In genomic region chr13:73466561-73466960, GRCh38 we compare ENCODE assay signal across 35 cellular contexts.
DNase-seq lines count a peak whose midpoint lies in the region; ATAC-seq and TF ChIP-seq lines count a peak whose summit lies in the region.
"Had no signal": no experiment of that assay in that cellular context is flagged by ENCODE, and none has a peak within 500 bp of the region (broad histone marks: within the 10 kb centered on the region; RNA-seq: fewer than 3 reads in every experiment).

No MANE protein-coding gene starts in this region.

- H3K9me3 Mint-ChIP-seq in GM23338 = peaks cover 2% of the 10 kb centered on the region; the same call in 1 of the 3 replicates

- H3K4me1 ChIP-seq in GM23338 (ENCODE audit: insufficient read depth) (no peaks in the 10 kb centered on the region), RWPE2 (ENCODE audit: insufficient read depth, poor library complexity, severe bottlenecking) (peaks cover 26% of the 10 kb centered on the region), gastrocnemius medialis (peaks cover 4 to 16% of the 10 kb centered on the region in 2 donors)
- H3K4me1 ChIP-seq: ascending aorta, prostate gland, upper lobe of right lung had no signal

- ATAC-seq in GM23338 = no peak
- peak; percentile 31; the same call in 1 of the 3 replicates for ATAC-seq in RWPE2 (ENCODE audit: low read depth)
- ATAC-seq in esophagus mucosa = peak; percentile 62
- ATAC-seq in gastrocnemius medialis = no peak
- no peak for ATAC-seq in GM19351 (IDR thresholded peaks at IDR 0.05; ENCODE audit: unreplicated experiment)
- ATAC-seq: GM12878, heart right ventricle, upper lobe of right lung had no signal

- no peaks in the 10 kb centered on the region for H3K79me2 ChIP-seq in GM23338 (replicated peaks; ENCODE audit: insufficient read depth)

- H3K4me1 Mint-ChIP-seq in GM23338 = no peaks in the 10 kb centered on the region
- H3K4me1 Mint-ChIP-seq: activated naive CD8-positive, alpha-beta T cell treated with anti-CD3 and anti-CD28 coated beads for 36 hours; CD4-positive, CD25-positive, alpha-beta regulatory T cell; IgD-negative memory B cell; natural killer cell had no signal

- intact Hi-C loops in gastrocnemius medialis (cut with DNase I; ENCODE audit: low total_unique reads) = loop anchor here (5.0 kb wide), 1 partner anchor 66 kb away; no protein-coding TSS in a partner anchor

- no peak for TF ChIP-seq POLR2A in gastrocnemius medialis (IDR thresholded peaks at IDR 0.05)

- no peaks in the 10 kb centered on the region; the same call in 1 of the 2 replicates for H3K9me2 ChIP-seq in GM23338 (ENCODE audit: insufficient read depth)

- H3K27me3 Mint-ChIP-seq in GM23338 (ENCODE audit: insufficient read depth, low read depth, poor library complexity) = no peaks in the 10 kb centered on the region
- H3K27me3 Mint-ChIP-seq: activated naive CD8-positive, alpha-beta T cell treated with anti-CD3 and anti-CD28 coated beads for 36 hours; CD4-positive, CD25-positive, alpha-beta regulatory T cell; IgD-negative memory B cell had no signal

- H3K27ac ChIP-seq in GM23338 (ENCODE audit: low read depth) (no peak overlapping the region), RWPE2 (ENCODE audit: poor library complexity, severe bottlenecking) (peak overlapping the region; percentile 82), gastrocnemius medialis (peak overlapping the region in 3 of 4 donors; percentile 75 to 80 (median 80))
- H3K27ac ChIP-seq: ascending aorta, coronary artery, heart right ventricle, SK-N-MC, upper lobe of right lung had no signal

- no peaks in the 10 kb centered on the region for H4K20me1 ChIP-seq in GM23338 (replicated peaks; ENCODE audit: insufficient read depth)

- no peaks in the 10 kb centered on the region for H3K36me3 Mint-ChIP-seq in GM23338 (ENCODE audit: low read depth)
- H3K36me3 Mint-ChIP-seq: activated naive CD8-positive, alpha-beta T cell treated with anti-CD3 and anti-CD28 coated beads for 36 hours; CD4-positive, CD25-positive, alpha-beta regulatory T cell; IgD-negative memory B cell; natural killer cell had no signal

- H3K4me3 ChIP-seq in GM23338 (no peak overlapping the region), RWPE2 (ENCODE audit: severe bottlenecking) (no peak overlapping the region), gastrocnemius medialis (no peak overlapping the region)
- H3K4me3 ChIP-seq: ascending aorta, coronary artery, GM12878, heart right ventricle, prostate gland, SK-N-MC, upper lobe of right lung had no signal

- TF ChIP-seq CTCF in GM23338 (conservative IDR thresholded peaks at IDR 0.05; ENCODE audit: low read depth in 2 of 2) (no peak), RWPE2 (IDR thresholded peaks at IDR 0.05; ENCODE audit: poor library complexity, severe bottlenecking) (no peak), gastrocnemius medialis (IDR thresholded peaks at IDR 0.05 in 4 of 5, conservative IDR thresholded peaks at IDR 0.05 in 1 of 5) (no peak)

- no peak for DNase-seq in GM23338 (ENCODE audit: low spot score)
- no peak for DNase-seq in RWPE2 (ENCODE audit: low spot score)
- DNase-seq in gastrocnemius medialis = no peak
- DNase-seq in DMS 273 (lab: John Stamatoyannopoulos, UW; ENCODE audit: unreplicated experiment) = no peak
- DNase-seq in UCSD-AML1 (lab: John Stamatoyannopoulos, UW; ENCODE audit: unreplicated experiment) = no peak
- no peak for DNase-seq in NCI-H345 (lab: John Stamatoyannopoulos, UW)
- DNase-seq: activated CD4-positive, alpha-beta T cell treated with anti-CD3 and anti-CD28 coated beads, Interleukin-2, amount 50 U/mL, for 1 hour; activated CD4-positive, CD25-positive, alpha-beta regulatory T cell; activated effector memory CD4-positive, alpha-beta T cell treated with anti-CD3 and anti-CD28 coated beads, Interleukin-2, amount 50 U/mL, for 16 hours; activated naive CD8-positive, alpha-beta T cell treated with anti-CD3 and anti-CD28 coated beads for 36 hours; activated T-cell treated with anti-CD3 and anti-CD28 coated beads, Interleukin-2, amount 50 U/mL, for 1 hour; AML-193; CD4-positive, CD25-positive, alpha-beta regulatory T cell; DMS 273 treated with DMSO at 0.1 percent for 48 hours; effector CD8-positive, alpha-beta T cell; EL; foreskin fibroblast; heart right ventricle; kidney glomerular epithelial cell; midbrain; natural killer cell; NCI-H1092; NCI-H1694 treated with DMSO at 0.1 percent for 48 hours; nucleus accumbens; stimulated activated CD4-positive, alpha-beta T cell treated with anti-CD3 and anti-CD28 coated beads, Interleukin-4, amount 100 ng/mL, for 4 hours; T-helper 1 cell; upper lobe of right lung had no signal

- H3K27me3 ChIP-seq in GM23338 (ENCODE audit: insufficient read depth) = no peaks in the 10 kb centered on the region
- H3K27me3 ChIP-seq in RWPE2 (ENCODE audit: insufficient read depth, poor library complexity, severe bottlenecking) = no peaks in the 10 kb centered on the region
- H3K27me3 ChIP-seq in gastrocnemius medialis = no peaks in the 10 kb centered on the region
- H3K27me3 ChIP-seq: ascending aorta, heart right ventricle, upper lobe of right lung had no signal

- 0 out of 2 replicates have a peak overlapping the region, but pooled peaks have one; percentile 9 for H2AFZ ChIP-seq in GM23338

- no peak overlapping the region for H3K4me3 Mint-ChIP-seq in GM23338
- H3K4me3 Mint-ChIP-seq: activated naive CD8-positive, alpha-beta T cell treated with anti-CD3 and anti-CD28 coated beads for 36 hours; CD4-positive, CD25-positive, alpha-beta regulatory T cell; IgD-negative memory B cell; natural killer cell had no signal

- H3K36me3 ChIP-seq in GM23338 (ENCODE audit: insufficient read depth) = no peaks in the 10 kb centered on the region
- H3K36me3 ChIP-seq in RWPE2 (ENCODE audit: low read depth) = no peaks in the 10 kb centered on the region
- H3K36me3 ChIP-seq in gastrocnemius medialis = no peaks in the 10 kb centered on the region
- H3K36me3 ChIP-seq: ascending aorta, heart right ventricle, prostate gland, upper lobe of right lung had no signal

- in situ Hi-C loops in gastrocnemius medialis (cut with MboI; ENCODE audit: low sequenced_read_pairs in 4 of 4) = loop anchor here in 1 of 4 donors (5.0 kb wide), 1 partner anchor 66 kb away; no protein-coding TSS in a partner anchor

- H3K9me3 ChIP-seq in RWPE2 (ENCODE audit: severe bottlenecking) (no peaks in the 10 kb centered on the region), gastrocnemius medialis (no peaks in the 10 kb centered on the region)
- H3K9me3 ChIP-seq: ascending aorta, prostate gland, upper lobe of right lung had no signal

- no peak overlapping the region for H3K27ac Mint-ChIP-seq in GM23338
- H3K27ac Mint-ChIP-seq: activated naive CD8-positive, alpha-beta T cell treated with anti-CD3 and anti-CD28 coated beads for 36 hours; CD4-positive, CD25-positive, alpha-beta regulatory T cell; IgD-negative memory B cell; natural killer cell had no signal

- H3K4me2 ChIP-seq in GM23338 = no peak overlapping the region

- no peaks in the 10 kb centered on the region for H3F3A ChIP-seq in GM23338 (replicated peaks; ENCODE audit: low read depth)

TF ChIP-seq in GM23338, 12 proteins besides CTCF, POLR2A, EP300 and RAD21 (continues in another document):
- TF ChIP-seq ETS1 (IDR thresholded peaks at IDR 0.05) (no peak), ZNF331 (CRISPR knock-in tag; IDR thresholded peaks at IDR 0.05; ENCODE audit: low read depth) (no peak), CREB1 (CRISPR knock-in tag; IDR thresholded peaks at IDR 0.05; ENCODE audit: low read depth) (no peak), EZH2phosphoT487 (IDR thresholded peaks at IDR 0.05; ENCODE audit: unreplicated experiment) (no peak), REST (IDR thresholded peaks at IDR 0.05; ENCODE audit: unreplicated experiment) (no peak), ZNF114 (CRISPR knock-in tag; IDR thresholded peaks at IDR 0.05) (no peak), JUNB (IDR thresholded peaks at IDR 0.05; ENCODE audit: unreplicated experiment) (no peak), POLR2AphosphoS5 (IDR thresholded peaks at IDR 0.05; ENCODE audit: low read depth) (no peak), STAT1 (IDR thresholded peaks at IDR 0.05; ENCODE audit: unreplicated experiment) (no peak), EZH2 (IDR thresholded peaks at IDR 0.05; ENCODE audit: low read depth, unreplicated experiment) (no peak)

Comparison
In these comparisons a context has a peak if more than half of its experiments do, and no peak if none do; other contexts are left out.
1. ATAC-seq: peak in RWPE2 (single experiment) and esophagus mucosa (single experiment); none in GM23338 (single experiment), gastrocnemius medialis (0 of 2) and GM19351 (single experiment).